Comparison of ENCODE assay signal across 19 cellular contexts in the genomic region with DNA sequence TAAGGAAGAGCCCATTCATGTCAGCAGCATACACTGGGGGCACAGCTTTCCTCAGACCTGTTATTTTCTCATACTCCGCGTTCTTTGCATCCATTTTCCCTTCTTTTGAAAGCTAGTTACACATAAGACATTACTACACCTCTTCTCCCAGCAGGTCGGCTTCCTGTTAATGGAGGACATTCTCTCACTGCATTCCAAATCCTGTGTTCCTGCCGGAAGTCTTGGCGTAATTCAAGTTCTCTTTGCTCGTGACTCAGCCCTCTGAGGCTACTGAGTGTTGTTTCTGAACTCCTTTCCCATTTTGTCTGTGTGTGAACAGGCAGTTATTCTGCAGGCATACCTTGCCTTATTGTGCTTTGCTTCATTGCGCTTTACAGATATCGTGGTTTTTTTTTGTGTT.
DNase-seq lines count a peak whose midpoint lies in the region; ATAC-seq, FAIRE-seq and TF ChIP-seq lines count a peak whose summit lies in the region.
"Had no signal": no experiment of that assay in that cellular context is flagged by ENCODE, and none has a peak within 500 bp of the region (broad histone marks: within the 10 kb centered on the region; RNA-seq: fewer than 3 reads in every experiment).

No MANE protein-coding gene starts in this region.

- POLR2A ChIA-PET in H1 (lab: Charles Lee; ENCODE audit: partially characterized antibody) = interaction anchor here (0.6 kb wide), 1 partner anchor 261 kb away, joined by 4 read pairs; no protein-coding TSS in a partner anchor

- H3K4me3 Mint-ChIP-seq in activated CD4-positive, alpha-beta T cell treated with anti-CD3 and anti-CD28 coated beads, Interleukin-2, amount 10 ng/mL, durations not matched to agents 24 days and 14 days = no peak overlapping the region
- H3K4me3 Mint-ChIP-seq: activated naive CD4-positive, alpha-beta T cell treated with anti-CD3 and anti-CD28 coated beads for 36 hours; CD4-positive, alpha-beta memory T cell; effector memory CD8-positive, alpha-beta T cell; nephron progenitor cell had no signal

- TF ChIP-seq EP300 in H1 (IDR thresholded peaks at IDR 0.05; ENCODE audit: borderline replicate concordance in 1 of 2, low read depth in 2 of 2, low read length in 2 of 2) = no peak

- H2BK5ac ChIP-seq in H1 (ENCODE audit: low read depth, low read length) = no peak overlapping the region

- FAIRE-seq in H1 (lab: Jason Lieb, UNC) = peak; percentile 45
- no peak for FAIRE-seq in kidney (lab: Jason Lieb, UNC)

- H2AK5ac ChIP-seq in H1 (ENCODE audit: low read depth, low read length) = no peak overlapping the region

- H3K27me3 Mint-ChIP-seq in activated CD4-positive, alpha-beta T cell treated with anti-CD3 and anti-CD28 coated beads, Interleukin-2, amount 10 ng/mL, durations not matched to agents 24 days and 14 days = peaks cover 2% of the 10 kb centered on the region
- H3K27me3 Mint-ChIP-seq: CD4-positive, alpha-beta memory T cell; effector memory CD8-positive, alpha-beta T cell had no signal

- H3K9ac ChIP-seq in H1 (replicated peaks in 1 of 4; ENCODE audit: extremely low read depth in 1 of 4, low read depth in 3 of 4, low read length in 3 of 4) (no peak overlapping the region), kidney (ENCODE audit: low read length in 2 of 2) (no peak overlapping the region)

- 74% methylated on average over 8 of the region's 8 CpGs; no CpG with 5 or more reads in 1 of the 2 experiments for WGBS in H1 (ENCODE audit: extremely low coverage in 1 of 2, insufficient coverage in 1 of 2, insufficient read length in 1 of 2, insufficient replicate concordance in 2 of 2, low coverage in 1 of 2, low lambda C conversion rate in 2 of 2, missing lambda C conversion rate in 1 of 2), 2 experiments

- H4K91ac ChIP-seq in H1 (replicated peaks; ENCODE audit: insufficient read length, low read length) = no peak overlapping the region

- H3K4me1 ChIP-seq in RWPE2 (ENCODE audit: insufficient read depth, poor library complexity, severe bottlenecking) = no peaks in the 10 kb centered on the region
- peaks cover 0 to 5% (median 3%) of the 10 kb centered on the region in 4 experiments; a peak in 3 of 7 replicates for H3K4me1 ChIP-seq in H1 (replicated peaks in 1 of 4; ENCODE audit: control insufficient read depth in 3 of 4, insufficient read depth in 4 of 4, low read length in 3 of 4)
- no peaks in the 10 kb centered on the region for H3K4me1 ChIP-seq in kidney (ENCODE audit: control insufficient read depth in 1 of 2, insufficient read depth in 1 of 2, low read depth in 1 of 2, low read length in 2 of 2)
- H3K4me1 ChIP-seq: gastrocnemius medialis had no signal

- no peak overlapping the region for H3K56ac ChIP-seq in H1 (replicated peaks; ENCODE audit: insufficient read length, low read depth, low read length)

- H2BK120ac ChIP-seq in H1 (replicated peaks; ENCODE audit: low read depth, low read length) = no peak overlapping the region

- H3K23me2 ChIP-seq in H1 (ENCODE audit: low read depth, low read length) = no peaks in the 10 kb centered on the region

- H3K79me1 ChIP-seq in H1 (ENCODE audit: low read depth, low read length) = no peaks in the 10 kb centered on the region

- no peaks in the 10 kb centered on the region for H3K4me1 Mint-ChIP-seq in activated CD4-positive, alpha-beta T cell treated with anti-CD3 and anti-CD28 coated beads, Interleukin-2, amount 10 ng/mL, durations not matched to agents 24 days and 14 days
- H3K4me1 Mint-ChIP-seq: CD4-positive, alpha-beta memory T cell; nephron progenitor cell had no signal

- H3K4me2 ChIP-seq in H1 (ENCODE audit: insufficient read depth in 1 of 2, low read depth in 2 of 2, low read length in 2 of 2) = no peak overlapping the region

- H3K23ac ChIP-seq in H1 (ENCODE audit: insufficient read length) = no peak overlapping the region

- H4K20me1 ChIP-seq in H1 (replicated peaks in 1 of 2; ENCODE audit: control insufficient read depth in 1 of 2, insufficient read depth in 2 of 2, low read length in 2 of 2) = no peaks in the 10 kb centered on the region

- no peak for TF ChIP-seq CTCF in RWPE2 (IDR thresholded peaks at IDR 0.05; ENCODE audit: poor library complexity, severe bottlenecking)
- no peak for TF ChIP-seq CTCF in H1 (IDR thresholded peaks at IDR 0.05; ENCODE audit: control extremely low read depth in 1 of 3, insufficient read depth in 1 of 3, low read depth in 1 of 3, low read length in 3 of 3)
- no peak for TF ChIP-seq CTCF in kidney (IDR thresholded peaks at IDR 0.05; ENCODE audit: borderline replicate concordance, extremely low read depth, insufficient read depth)

- peak overlapping the region; percentile 34; the same call in 1 of the 2 replicates for H3K18ac ChIP-seq in H1 (ENCODE audit: extremely low read depth, low read length)

- peak overlapping the region; percentile 95 for H2AFZ ChIP-seq in H1 (ENCODE audit: low read length)

- no peak overlapping the region for H2BK20ac ChIP-seq in H1 (ENCODE audit: low read length)

- H3K9me3 ChIP-seq in RWPE2 (ENCODE audit: severe bottlenecking) (no peaks in the 10 kb centered on the region), H1 (ENCODE audit: insufficient read depth in 2 of 2, low read depth in 1 of 2, low read length in 1 of 2) (no peaks in the 10 kb centered on the region; a peak in 1 of 4 replicates), kidney (ENCODE audit: control insufficient read depth in 1 of 2, low read length in 2 of 2) (no peaks in the 10 kb centered on the region)
- H3K9me3 ChIP-seq: gastrocnemius medialis had no signal

- TF ChIP-seq RAD21 in H1 (IDR thresholded peaks at IDR 0.05 in 1 of 2, conservative IDR thresholded peaks at IDR 0.05 in 1 of 2; ENCODE audit: low read depth in 2 of 2, low read length in 2 of 2) = no peak

- no peaks in the 10 kb centered on the region for H3K79me2 ChIP-seq in H1 (ENCODE audit: control insufficient read depth in 1 of 2, insufficient read depth in 2 of 2, low read length in 2 of 2)

- no peak overlapping the region for H3K4me3 ChIP-seq in RWPE2 (ENCODE audit: severe bottlenecking)
- no peak overlapping the region for H3K4me3 ChIP-seq in H1 (ENCODE audit: extremely low read depth in 1 of 4, insufficient read depth in 2 of 4, low read depth in 3 of 4, low read length in 4 of 4)
- no peak overlapping the region for H3K4me3 ChIP-seq in kidney (ENCODE audit: low read length in 2 of 2)
- H3K4me3 ChIP-seq: gastrocnemius medialis had no signal

- no peak overlapping the region for H2BK15ac ChIP-seq in H1 (ENCODE audit: low read length)

- CTCF ChIA-PET in H1 (lab: Charles Lee; ENCODE audit: partially characterized antibody) = no interaction called here

- H3K36me3 Mint-ChIP-seq in activated CD4-positive, alpha-beta T cell treated with anti-CD3 and anti-CD28 coated beads, Interleukin-2, amount 10 ng/mL, durations not matched to agents 24 days and 14 days (ENCODE audit: low read depth) = no peaks in the 10 kb centered on the region

- no peaks in the 10 kb centered on the region for H3K9me3 Mint-ChIP-seq in activated CD4-positive, alpha-beta T cell treated with anti-CD3 and anti-CD28 coated beads, Interleukin-2, amount 10 ng/mL, durations not matched to agents 24 days and 14 days
- H3K9me3 Mint-ChIP-seq: activated naive CD4-positive, alpha-beta T cell treated with anti-CD3 and anti-CD28 coated beads for 36 hours; effector memory CD8-positive, alpha-beta T cell; nephron progenitor cell had no signal

- no peak overlapping the region for H3K27ac ChIP-seq in RWPE2 (ENCODE audit: poor library complexity, severe bottlenecking)
- H3K27ac ChIP-seq in H1 (ENCODE audit: low read depth, low read length) = 0 out of 2 replicates have a peak overlapping the region, but pooled peaks have one; percentile 4
- H3K27ac ChIP-seq in kidney (ENCODE audit: low read depth in 2 of 2, low read length in 2 of 2) = no peak overlapping the region
- H3K27ac ChIP-seq: gastrocnemius medialis had no signal

- H2BK12ac ChIP-seq in H1 (ENCODE audit: low read depth, low read length) = no peak overlapping the region

- intact Hi-C loops in kidney (cut with DNase I) = no loop called here
- intact Hi-C loops in activated CD4-positive, alpha-beta T cell treated with anti-CD3 and anti-CD28 coated beads, Interleukin-2, amount 10 ng/mL, durations not matched to agents 24 days and 14 days (cut with micrococcal nuclease) = no loop called here

- H3K36me3 ChIP-seq in RWPE2 (ENCODE audit: low read depth) (no peaks in the 10 kb centered on the region), H1 (ENCODE audit: control insufficient read depth in 2 of 4, insufficient read depth in 4 of 4, low read length in 3 of 4) (no peaks in the 10 kb centered on the region), kidney (ENCODE audit: control insufficient read depth in 1 of 2, insufficient read depth in 2 of 2, low read length in 2 of 2) (peaks cover 0 to 6% of the 10 kb centered on the region in 2 donors)

- TF ChIP-seq POLR2A in H1 (IDR thresholded peaks at IDR 0.05; ENCODE audit: control extremely low read depth in 1 of 2, low read depth in 2 of 2, low read length in 2 of 2) = no peak

- peak; percentile 12 for DNase-seq in ELF-1 (ENCODE audit: low read depth, low spot score)
- DNase-seq in RWPE2 (ENCODE audit: low spot score) = no peak
- DNase-seq in H1 (ENCODE audit: low read depth in 1 of 2, low spot score in 2 of 2) = no peak
- peak; percentile 1 for DNase-seq in left kidney (ENCODE audit: low read depth, low spot score)
- DNase-seq in AG08396 (ENCODE audit: low spot score) = no peak
- DNase-seq in kidney = no peak
- no peak for DNase-seq in activated CD4-positive, alpha-beta T cell treated with anti-CD3 and anti-CD28 coated beads, Interleukin-2, amount 50 U/mL, for 1 hour
- DNase-seq in activated CD4-positive, alpha-beta T cell treated with anti-CD3 and anti-CD28 coated beads, Interleukin-2, amount 10 ng/mL, durations not matched to agents 24 days and 14 days = no peak
- DNase-seq: activated CD4-positive, alpha-beta T cell treated with anti-CD3 and anti-CD28 coated beads for 48 hours; activated naive CD4-positive, alpha-beta T cell treated with anti-CD3 and anti-CD28 coated beads for 36 hours; caudate nucleus; CD4-positive, alpha-beta memory T cell; DMS79 treated with DMSO at 0.1 percent for 48 hours; effector memory CD8-positive, alpha-beta T cell; gastrocnemius medialis; NCI-H2081; NCI-H524 treated with DMSO at 0.1 percent for 48 hours; nephron progenitor cell; T-helper 9 cell had no signal

- no peak overlapping the region for H4K8ac ChIP-seq in H1 (ENCODE audit: extremely low read depth, insufficient read depth, low read length)

- no peak overlapping the region for H3K4ac ChIP-seq in H1 (replicated peaks; ENCODE audit: insufficient read length, low read depth, low read length)

- H4K5ac ChIP-seq in H1 (ENCODE audit: insufficient read length, low read depth, low read length) = no peak overlapping the region

- H3K27ac Mint-ChIP-seq in activated CD4-positive, alpha-beta T cell treated with anti-CD3 and anti-CD28 coated beads, Interleukin-2, amount 10 ng/mL, durations not matched to agents 24 days and 14 days = no peak overlapping the region
- H3K27ac Mint-ChIP-seq: activated naive CD4-positive, alpha-beta T cell treated with anti-CD3 and anti-CD28 coated beads for 36 hours; CD4-positive, alpha-beta memory T cell; effector memory CD8-positive, alpha-beta T cell; nephron progenitor cell had no signal

- peak; percentile 54; the same call in 2 of the 3 replicates for ATAC-seq in RWPE2 (ENCODE audit: low read depth)
- ATAC-seq: effector memory CD8-positive, alpha-beta T cell; gastrocnemius medialis had no signal

- H3K27me3 ChIP-seq in RWPE2 (ENCODE audit: insufficient read depth, poor library complexity, severe bottlenecking) (no peaks in the 10 kb centered on the region), H1 (replicated peaks in 1 of 4; ENCODE audit: control insufficient read depth in 3 of 4, extremely low read depth in 1 of 4, insufficient read depth in 3 of 4, low read length in 3 of 4) (no peaks in the 10 kb centered on the region)
- H3K27me3 ChIP-seq: gastrocnemius medialis had no signal

- H3K14ac ChIP-seq in H1 (ENCODE audit: insufficient read length) = no peak overlapping the region

Comparison
In these comparisons a context has a peak if more than half of its experiments do, and no peak if none do; other contexts are left out.
1. DNase-seq: peak in ELF-1 (single experiment) and left kidney (single experiment); none in RWPE2 (single experiment), H1 (0 of 2), AG08396 (single experiment), kidney (single experiment), activated CD4-positive, alpha-beta T cell treated with anti-CD3 and anti-CD28 coated beads, Interleukin-2, amount 50 U/mL, for 1 hour (single experiment) and activated CD4-positive, alpha-beta T cell treated with anti-CD3 and anti-CD28 coated beads, Interleukin-2, amount 10 ng/mL, durations not matched to agents 24 days and 14 days (single experiment).